11 cellular contexts compared by ENCODE assay signal in the genomic region with DNA sequence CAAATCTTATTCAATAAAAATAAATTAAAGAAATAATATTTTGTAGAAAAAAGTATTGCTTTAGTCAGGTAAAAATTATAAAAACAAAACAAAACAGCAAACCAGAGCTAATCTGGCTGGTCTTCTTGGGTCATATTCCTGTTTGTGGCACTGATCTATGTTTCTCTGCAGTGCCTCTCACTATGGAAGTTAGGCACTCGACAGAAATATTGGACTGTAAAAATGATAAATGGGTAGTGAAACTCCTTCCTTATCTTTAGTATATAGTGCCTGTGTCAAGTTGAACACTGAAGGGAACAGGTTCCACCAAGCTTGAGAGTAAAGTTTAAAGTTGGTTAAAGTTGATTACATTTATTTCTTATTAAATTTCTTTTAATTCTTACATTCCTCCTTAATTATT.
"Had no signal": no experiment of that assay in that cellular context is flagged by ENCODE, and none has a peak within 500 bp of the region (broad histone marks: within the 10 kb centered on the region; RNA-seq: fewer than 3 reads in every experiment).

No MANE protein-coding gene starts in this region.

- H3K4me3 Mint-ChIP-seq: GM23338, H9, HFFc6 had no signal

- H3K36me3 ChIP-seq: HAP-1 had no signal

- H3K4me3 ChIP-seq: GM23248, GM23338, HAP-1 had no signal

- H3K4me1 ChIP-seq: HAP-1 had no signal

- FAIRE-seq: H1, H54 had no signal

- ATAC-seq: GM23338, HCT116 had no signal

- H3K9ac ChIP-seq: GM23248 had no signal

- H3K27ac ChIP-seq: GM23248 had no signal

- H3K9me3 ChIP-seq: HAP-1 had no signal

- DNase-seq: GM23248, GOT3, H7, H9, HCEC 1CT, HFFc6 had no signal

- H3K4me1 Mint-ChIP-seq: H9 had no signal

- H3K27ac Mint-ChIP-seq: GM23338, H9, HFFc6 had no signal
